25 cellular contexts compared by ENCODE assay signal in the genomic region with DNA sequence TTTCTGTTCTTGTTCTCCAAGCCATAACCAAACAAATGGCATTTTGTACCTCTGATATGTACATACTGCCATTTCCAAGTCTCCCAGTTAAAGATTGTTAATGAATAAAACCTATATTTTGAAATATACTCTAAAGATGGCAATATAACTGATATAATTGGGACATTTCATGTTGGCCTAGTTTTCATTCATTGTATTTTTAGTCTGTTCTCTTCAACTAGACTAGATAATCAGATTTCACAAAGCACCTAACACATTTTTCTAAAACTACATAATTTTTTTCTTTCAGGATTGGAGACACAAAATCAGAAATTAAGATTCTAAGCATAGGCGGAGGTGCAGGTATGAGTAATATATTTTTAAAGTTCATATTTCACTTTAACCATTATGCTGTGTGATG. TPM values are rescaled to one million over a fixed set of nuclear protein-coding genes. Genes with fewer than 3 reads are reported as not detected.
DNase-seq lines count a peak whose midpoint lies in the region; ATAC-seq, FAIRE-seq and TF ChIP-seq lines count a peak whose summit lies in the region.
"Had no signal": no experiment of that assay in that cellular context is flagged by ENCODE, and none has a peak within 500 bp of the region (broad histone marks: within the 10 kb centered on the region; RNA-seq: fewer than 3 reads in every experiment).

No MANE protein-coding gene starts in this region.

- peaks cover 21% of the 10 kb centered on the region for H3K4me1 ChIP-seq in GM23248 (ENCODE audit: insufficient read depth)
- H3K4me1 ChIP-seq in HepG2 (ENCODE audit: insufficient read depth, low read length) = peaks cover 81% of the 10 kb centered on the region
- peaks cover 33% of the 10 kb centered on the region for H3K4me1 ChIP-seq in suprapubic skin
- H3K4me1 ChIP-seq: foreskin keratinocyte had no signal

- no peak overlapping the region for H2AFZ ChIP-seq in GM23248
- H2AFZ ChIP-seq in HepG2 (ENCODE audit: low read length) = no peak overlapping the region
- H2AFZ ChIP-seq: hepatocyte had no signal

- CTCF ChIA-PET in HepG2 (lab: Yijun Ruan, JAX; ENCODE audit: low intra/inter-chr PET ratio, low total read pairs) = no interaction called here

- H3K27me3 ChIP-seq in GM23248 (replicated peaks; ENCODE audit: insufficient read depth) = no peaks in the 10 kb centered on the region
- no peaks in the 10 kb centered on the region for H3K27me3 ChIP-seq in brain microvascular endothelial cell (replicated peaks)
- no peaks in the 10 kb centered on the region; a peak in 2 of 5 replicates for H3K27me3 ChIP-seq in HepG2 (ENCODE audit: control insufficient read depth in 1 of 2, insufficient read depth in 2 of 2, low read length in 2 of 2)
- H3K27me3 ChIP-seq in suprapubic skin = no peaks in the 10 kb centered on the region
- H3K27me3 ChIP-seq: adrenal gland, cardiac muscle cell, foreskin keratinocyte, hepatocyte, MG63 had no signal

- FAIRE-seq in HepG2 (lab: Jason Lieb, UNC) = no peak
- FAIRE-seq: urothelium cell line had no signal

- ATAC-seq in HepG2 (no peak), HG02571 (IDR thresholded peaks at IDR 0.05; ENCODE audit: unreplicated experiment) (no peak)
- ATAC-seq: activated CD4-positive, CD25-positive, alpha-beta regulatory T cell treated with anti-CD3 and anti-CD28 coated beads, Interleukin-2, amount 50 U/mL, for 24 hours; activated CD8-positive, alpha-beta T cell treated with anti-CD3 and anti-CD28 coated beads for 36 hours had no signal

- in situ Hi-C loops in GM23248 (cut with MboI) (no loop called here), brain microvascular endothelial cell (cut with HindIII; ENCODE audit: low pct_ligation_motif_present, low sequenced_read_pairs) (no loop called here), HepG2 (cut with HindIII; ENCODE audit: extremely low pct_ligation_motif_present, low pct_unique_long_range_greater_than_20kb) (no loop called here)

- TF ChIP-seq RAD21 in HepG2 (CRISPR knock-in tag; IDR thresholded peaks at IDR 0.05) = no peak

- H3K4me3 ChIP-seq in GM23248 = no peak overlapping the region
- H3K4me3 ChIP-seq in brain microvascular endothelial cell (ENCODE audit: low read depth, low read length) = no peak overlapping the region
- peak overlapping the region in 1 of 3 experiments; percentile 82; a peak in 1 of 6 replicates for H3K4me3 ChIP-seq in HepG2 (replicated peaks in 1 of 3; ENCODE audit: insufficient read depth in 1 of 3, low read depth in 2 of 3, low read length in 3 of 3)
- H3K4me3 ChIP-seq in suprapubic skin = no peak overlapping the region
- H3K4me3 ChIP-seq: adrenal gland, cardiac muscle cell, hepatocyte, lung, MG63 had no signal

- H3K36me3 ChIP-seq in GM23248 (ENCODE audit: low read depth) (no peaks in the 10 kb centered on the region), brain microvascular endothelial cell (replicated peaks) (peaks cover 2% of the 10 kb centered on the region), HepG2 (replicated peaks in 1 of 2; ENCODE audit: control insufficient read depth in 1 of 2, insufficient read depth in 2 of 2, low read length in 2 of 2) (peaks cover 10 to 45% of the 10 kb centered on the region in 2 experiments), suprapubic skin (no peaks in the 10 kb centered on the region)
- H3K36me3 ChIP-seq: adrenal gland, cardiac muscle cell, MG63 had no signal

- H3K4me2 ChIP-seq in GM23248 (ENCODE audit: unreplicated experiment) (peak overlapping the region; percentile 22), HepG2 (ENCODE audit: low read depth, low read length) (peak overlapping the region; percentile 92)
- H3K4me2 ChIP-seq: hepatocyte had no signal

- H3K79me2 ChIP-seq in GM23248 (ENCODE audit: insufficient read depth) (no peaks in the 10 kb centered on the region), HepG2 (ENCODE audit: insufficient read depth, low read length) (peaks cover 96% of the 10 kb centered on the region)

- H3K27ac ChIP-seq in GM23248 (peak overlapping the region; percentile 38), brain microvascular endothelial cell (peak overlapping the region; percentile 29), HepG2 (ENCODE audit: extremely low read length, insufficient read depth, low read length) (peak overlapping the region; percentile 100), suprapubic skin (peak overlapping the region; percentile 28)
- H3K27ac ChIP-seq: cardiac muscle cell, foreskin keratinocyte, hepatocyte had no signal

- peaks cover 22% of the 10 kb centered on the region for H3F3A ChIP-seq in GM23248 (ENCODE audit: insufficient read depth)

- no peaks in the 10 kb centered on the region for H3K9me2 ChIP-seq in GM23248 (ENCODE audit: insufficient read depth)

- TF ChIP-seq EP300 in HepG2 (IDR thresholded peaks at IDR 0.05; ENCODE audit: low read depth in 2 of 2, low read length in 2 of 2) = no peak
- TF ChIP-seq EP300 in HepG2 (CRISPR knock-in tag; IDR thresholded peaks at IDR 0.05; ENCODE audit: borderline replicate concordance) = no peak
- no peak for TF ChIP-seq EP300 in suprapubic skin (IDR thresholded peaks at IDR 0.05)

- H4K20me1 ChIP-seq in GM23248 (ENCODE audit: insufficient read depth) = no peaks in the 10 kb centered on the region
- 0 out of 2 replicates have a peak, but pooled peaks cover 8% of the 10 kb centered on the region for H4K20me1 ChIP-seq in HepG2 (ENCODE audit: insufficient read depth, low read length)

- POLR2A ChIA-PET in HepG2 (lab: Yijun Ruan, JAX) = interaction anchor here (1.4 to 9.4 kb wide), 5 partner anchors 13 to 62 kb away, joined by 4 to 733 read pairs (median 6); no protein-coding TSS in a partner anchor

- BruUV-seq in HepG2 (replicated peaks; lab: Mats Ljungman, UMichigan) = no TSS peak

- no peak for TF ChIP-seq CTCF in brain microvascular endothelial cell (IDR thresholded peaks at IDR 0.05; ENCODE audit: low read depth, low read length, missing control alignments)
- no peak for TF ChIP-seq CTCF in HepG2 (CRISPR knock-in tag; IDR thresholded peaks at IDR 0.05)
- no peak for TF ChIP-seq CTCF in suprapubic skin (IDR thresholded peaks at IDR 0.05)

- DNase-seq in GM23248 (no peak), brain microvascular endothelial cell (no peak), HepG2 (ENCODE audit: low spot score) (no peak), suprapubic skin (ENCODE audit: low spot score in 2 of 2) (no peak), NCI-H1417 (lab: John Stamatoyannopoulos, UW) (no peak), NCI-H146 (lab: John Stamatoyannopoulos, UW) (no peak), NOMO-1 (lab: John Stamatoyannopoulos, UW; ENCODE audit: unreplicated experiment in 2 of 2) (no peak)
- DNase-seq: activated CD8-positive, alpha-beta T cell treated with anti-CD3 and anti-CD28 coated beads for 36 hours; CD4-positive, CD25-positive, alpha-beta regulatory T cell; H7; immature natural killer cell; NCI-H1417 treated with DMSO at 0.1 percent for 48 hours; NCI-H2107; NCI-H526; stimulated activated CD4-positive, alpha-beta T cell treated with anti-CD3 and anti-CD28 coated beads, Interleukin-4, amount 100 ng/mL, for 24 hours had no signal

- H3K9me3 ChIP-seq in GM23248 (ENCODE audit: low read depth) = no peaks in the 10 kb centered on the region
- no peaks in the 10 kb centered on the region for H3K9me3 ChIP-seq in HepG2 (ENCODE audit: low read length)
- no peaks in the 10 kb centered on the region for H3K9me3 ChIP-seq in suprapubic skin
- H3K9me3 ChIP-seq: adrenal gland, MG63 had no signal

- TF ChIP-seq POLR2A in HepG2 (IDR thresholded peaks at IDR 0.05; ENCODE audit: insufficient read depth in 1 of 2, low read depth in 2 of 2, low read length in 2 of 2) = no peak
- no peak for TF ChIP-seq POLR2A in suprapubic skin (IDR thresholded peaks at IDR 0.05)

- WGBS in GM23248 (ENCODE audit: low coverage in 1 of 2, low lambda C conversion rate in 2 of 2, missing lambda C conversion rate in 2 of 2), 2 experiments = 91 to 98% methylated on average over 1 of the region's 1 CpG
- 93% methylated on average over 1 of the region's 1 CpG for WGBS in HepG2 (ENCODE audit: low lambda C conversion rate)
- WGBS in suprapubic skin = 100% methylated on average over 1 of the region's 1 CpG

- H3K9ac ChIP-seq in GM23248 (no peak overlapping the region), HepG2 (ENCODE audit: insufficient read depth, low read depth, low read length) (peak overlapping the region; percentile 99; the same call in 1 of the 2 replicates)

- intact Hi-C loops in HepG2 (cut with micrococcal nuclease; ENCODE audit: unreplicated experiment) = loop anchor here (2.0 kb wide), 1 partner anchor 405 kb away; no protein-coding TSS in a partner anchor

TF ChIP-seq in HepG2, 621 proteins besides CTCF, POLR2A, EP300 and RAD21 (continues in another document):
- no peak for TF ChIP-seq ZNF501 (CRISPR knock-in tag; IDR thresholded peaks at IDR 0.05)
- peak; percentile 51; the same call in 1 of the 2 replicates for TF ChIP-seq NFIC (IDR thresholded peaks at IDR 0.05; ENCODE audit: low read length)

RNA-seq across cellular contexts. Expression of gene HNMT, which starts 5.6 kb away (rescaled TPM):
- total RNA-seq in GM23248 (2014; rRNA removed; shearing (Covaris generic)) = 2.7 and 7.3 TPM in 2 replicates
- polyA plus RNA-seq in GM23248 (2016; fragmentation: Nextera tagmentation; extraction: Ambion mirVana) (5.8 and 6.8 TPM in 2 replicates), HepG2 (2011; rRNA removed) (259 and 279 TPM in 2 replicates)
- total RNA-seq in HepG2 (2016; rRNA removed; fragmentation: Illumina TruSeq; extraction: Trizol) (309 and 372 TPM in 2 replicates), suprapubic skin (10 to 100 TPM; 16.7 to 28.5 (median 19.9) TPM)
- 103 and 116 TPM in 2 replicates for total RNA-seq in HepG2 (2016; cell fraction: cytosol; rRNA removed; fragmentation: Illumina TruSeq; extraction: Trizol; ENCODE audit: low read depth)
- total RNA-seq in HepG2 (2016; cell fraction: insoluble cytoplasmic fraction; rRNA removed; fragmentation: Illumina TruSeq; extraction: Trizol) = 312 and 373 TPM in 2 replicates
- 157 and 177 TPM in 2 replicates for total RNA-seq in HepG2 (2016; cell fraction: membrane; rRNA removed; fragmentation: Illumina TruSeq; extraction: Trizol)
- total RNA-seq in HepG2 (2016; cell fraction: nucleus; rRNA removed; fragmentation: Illumina TruSeq; extraction: Trizol) = 234 and 240 TPM in 2 replicates
- polyA plus RNA-seq in HepG2 (2011; cell fraction: cytosol; rRNA removed) = 170 and 271 TPM in 2 replicates
- polyA plus RNA-seq in HepG2 (2011; cell fraction: nucleus; rRNA removed) = 129 and 171 TPM in 2 replicates
- 561 and 648 TPM in 2 replicates for polyA plus RNA-seq in HepG2 (2012)
- 80.3 and 85.6 TPM in 2 replicates for polyA plus RNA-seq in HepG2 (2016; cell fraction: cytosol; fragmentation: Illumina TruSeq; extraction: Trizol; ENCODE audit: low read depth)
- 297 and 326 TPM in 2 replicates for polyA plus RNA-seq in HepG2 (2016; cell fraction: insoluble cytoplasmic fraction; fragmentation: Illumina TruSeq; extraction: Trizol; ENCODE audit: low read depth)
- polyA plus RNA-seq in HepG2 (2016; cell fraction: membrane; fragmentation: Illumina TruSeq; extraction: Trizol; ENCODE audit: low read depth) = 111 and 113 TPM in 2 replicates
- polyA plus RNA-seq in HepG2 (2016; cell fraction: nucleus; fragmentation: Illumina TruSeq; extraction: Trizol; ENCODE audit: insufficient read depth, low read depth) = 221 and 224 TPM in 2 replicates
- 14.7 and 77.3 TPM in 2 replicates for polyA minus RNA-seq in HepG2 (2011; rRNA and poly(A)+ RNA removed; ENCODE audit: low replicate concordance)
- 111 and 128 TPM in 2 replicates for polyA minus RNA-seq in HepG2 (2011; cell fraction: cytosol; rRNA and poly(A)+ RNA removed)
- polyA minus RNA-seq in HepG2 (2011; cell fraction: nucleus; rRNA and poly(A)+ RNA removed) = 529 and 697 TPM in 2 replicates
- total RNA-seq: activated CD8-positive, alpha-beta T cell treated with anti-CD3 and anti-CD28 coated beads for 36 hours; CD4-positive, CD25-positive, alpha-beta regulatory T cell; G401 had no signal
- polyA plus RNA-seq: CD4-positive, CD25-positive, alpha-beta regulatory T cell had no signal

Comparison
In these comparisons a context has a peak if more than half of its experiments do, and no peak if none do; other contexts are left out.
1. H3K27ac ChIP-seq: peak in every context shown above with its lines; median percentile 100 in HepG2; 38 in GM23248; 29 in brain microvascular endothelial cell; 28 in suprapubic skin.